ENCODE assay signal across 9 cellular contexts in genomic region chr4:73434311-73434710, GRCh38. TPM values are rescaled to one million over a fixed set of nuclear protein-coding genes. Genes with fewer than 3 reads are reported as not detected.
DNase-seq lines count a peak whose midpoint lies in the region; ATAC-seq and TF ChIP-seq lines count a peak whose summit lies in the region.
"Had no signal": no experiment of that assay in that cellular context is flagged by ENCODE, and none has a peak within 500 bp of the region (broad histone marks: within the 10 kb centered on the region; RNA-seq: fewer than 3 reads in every experiment).

No MANE protein-coding gene starts in this region.

- no peaks in the 10 kb centered on the region for H3K4me1 Mint-ChIP-seq in activated T-helper 17 cell treated with anti-CD3 and anti-CD28 coated beads, Interleukin-2, amount 50 U/mL, for 72 hours
- H3K4me1 Mint-ChIP-seq: activated B cell treated with CpG ODN at 0.5 μM for 24 hours had no signal

- H3K4me2 ChIP-seq in mammary epithelial cell (ENCODE audit: insufficient read depth, low read depth, low read length) = no peak overlapping the region

- H3K4me3 Mint-ChIP-seq in activated T-helper 17 cell treated with anti-CD3 and anti-CD28 coated beads, Interleukin-2, amount 50 U/mL, for 72 hours = no peak overlapping the region
- H3K4me3 Mint-ChIP-seq: activated B cell treated with CpG ODN at 0.5 μM for 24 hours had no signal

- no peaks in the 10 kb centered on the region for H3K9me3 ChIP-seq in mammary epithelial cell (replicated peaks; ENCODE audit: insufficient read depth, low read length)
- H3K9me3 ChIP-seq in spleen = no peaks in the 10 kb centered on the region

- H3K36me3 ChIP-seq in mammary epithelial cell (ENCODE audit: insufficient read depth, low read length) = no peaks in the 10 kb centered on the region
- no peaks in the 10 kb centered on the region for H3K36me3 ChIP-seq in spleen

- H3K27ac ChIP-seq in mammary epithelial cell (ENCODE audit: insufficient read depth, low read depth, low read length) (no peak overlapping the region), spleen (no peak overlapping the region)

- H3K79me2 ChIP-seq in mammary epithelial cell (ENCODE audit: insufficient read depth, low read length) = no peaks in the 10 kb centered on the region

- H3K4me3 ChIP-seq in mammary epithelial cell (replicated peaks in 1 of 3; ENCODE audit: insufficient read depth in 1 of 3, low read depth in 2 of 3, low read length in 3 of 3) (no peak overlapping the region), spleen (no peak overlapping the region)

- CTCF ChIA-PET in mammary epithelial cell (lab: Charles Lee; ENCODE audit: low non-redundant PET) = no interaction called here

- WGBS in mammary epithelial cell (ENCODE audit: low coverage, missing lambda C conversion rate) = 57% methylated on average over 3 of the region's 3 CpGs
- 47 to 56% (median 51%) methylated on average over 3 of the region's 3 CpGs for WGBS in spleen, 5 donors

- H3K9ac ChIP-seq in mammary epithelial cell (ENCODE audit: insufficient read depth, low read length) = no peak overlapping the region

- H3K27me3 ChIP-seq in mammary epithelial cell (ENCODE audit: insufficient read depth, low read length) = peaks cover 2% of the 10 kb centered on the region
- H3K27me3 ChIP-seq in spleen (replicated peaks in 1 of 7) = peaks cover 0 to 6% (median 0%) of the 10 kb centered on the region in 7 donors

- no peaks in the 10 kb centered on the region for H3K36me3 Mint-ChIP-seq in activated T-helper 17 cell treated with anti-CD3 and anti-CD28 coated beads, Interleukin-2, amount 50 U/mL, for 72 hours (ENCODE audit: low read depth)

- peak; percentile 57 for ATAC-seq in HG03460 (IDR thresholded peaks at IDR 0.05; ENCODE audit: unreplicated experiment)
- ATAC-seq in activated T-helper 17 cell treated with anti-CD3 and anti-CD28 coated beads, Interleukin-2, amount 50 U/mL, for 72 hours (replicated peaks) = no peak

- no TSS peak for BruUV-seq in mammary epithelial cell (replicated peaks; lab: Mats Ljungman, UMichigan)

- in situ Hi-C loops in mammary epithelial cell (cut with MboI; ENCODE audit: low sequenced_read_pairs in 2 of 2) = no loop called here

- no peak overlapping the region for H3K27ac Mint-ChIP-seq in activated T-helper 17 cell treated with anti-CD3 and anti-CD28 coated beads, Interleukin-2, amount 50 U/mL, for 72 hours
- H3K27ac Mint-ChIP-seq: activated B cell treated with CpG ODN at 0.5 μM for 24 hours had no signal

- intact Hi-C loops in mammary epithelial cell (cut with micrococcal nuclease) (loop anchor here (1.0 kb wide), 1 partner anchor 93 kb away; no protein-coding TSS in a partner anchor), spleen (cut with DNase I; ENCODE audit: low total_unique reads) (no loop called here)

- peak; percentile 36 for DNase-seq in SKM-1 treated with dmso at 0.1 percent for 144 hours (lab: John Stamatoyannopoulos, UW; ENCODE audit: unreplicated experiment)
- DNase-seq in SKM-1 (lab: John Stamatoyannopoulos, UW; ENCODE audit: unreplicated experiment) = no peak
- no peak for DNase-seq in mammary epithelial cell
- DNase-seq in spleen = no peak
- no peak for DNase-seq in activated naive CD4-positive, alpha-beta T cell treated with anti-CD3 and anti-CD28 coated beads, Interleukin-2, amount 50 U/mL, for 16 hours
- no peak for DNase-seq in COR-L47 (lab: John Stamatoyannopoulos, UW)
- DNase-seq: activated B cell treated with CpG ODN at 0.5 μM for 24 hours had no signal

- TF ChIP-seq POLR2A in spleen (IDR thresholded peaks at IDR 0.05) = no peak

- peaks cover 16% of the 10 kb centered on the region for H3K27me3 Mint-ChIP-seq in activated T-helper 17 cell treated with anti-CD3 and anti-CD28 coated beads, Interleukin-2, amount 50 U/mL, for 72 hours

- no peaks in the 10 kb centered on the region for H3K9me3 Mint-ChIP-seq in activated T-helper 17 cell treated with anti-CD3 and anti-CD28 coated beads, Interleukin-2, amount 50 U/mL, for 72 hours
- H3K9me3 Mint-ChIP-seq: activated B cell treated with CpG ODN at 0.5 μM for 24 hours had no signal

- dilution Hi-C loops in mammary epithelial cell (cut with HindIII; ENCODE audit: low sequenced_read_pairs) = no loop called here

- H3K4me1 ChIP-seq in mammary epithelial cell (ENCODE audit: insufficient read depth, low read length) (no peaks in the 10 kb centered on the region), spleen (no peaks in the 10 kb centered on the region)

- H2AFZ ChIP-seq in mammary epithelial cell (ENCODE audit: low read depth, low read length) = no peak overlapping the region

- TF ChIP-seq CTCF in mammary epithelial cell (conservative IDR thresholded peaks at IDR 0.05 in 1 of 2, IDR thresholded peaks at IDR 0.05 in 1 of 2; ENCODE audit: extremely low read depth in 1 of 2, insufficient read depth in 1 of 2, low read depth in 1 of 2, low read length in 2 of 2) (peak; percentile 57 to 69), spleen (IDR thresholded peaks at IDR 0.05 in 8 of 11, conservative IDR thresholded peaks at IDR 0.05 in 3 of 11) (peak in 6 of 11 experiments; percentile 9 to 46 (median 34))

- H4K20me1 ChIP-seq in mammary epithelial cell (ENCODE audit: insufficient read depth, low read length) = no peaks in the 10 kb centered on the region

RNA-seq across cellular contexts. Expression of gene AFP, which starts 1.7 kb away (rescaled TPM):
- total RNA-seq in mammary epithelial cell (not detected), spleen (not detected)
- polyA plus RNA-seq in mammary epithelial cell (0.09 TPM), spleen (not detected)
- polyA minus RNA-seq in mammary epithelial cell = not detected
- not detected for total RNA-seq in activated T-helper 17 cell treated with anti-CD3 and anti-CD28 coated beads, Interleukin-2, amount 50 U/mL, for 72 hours
- total RNA-seq: activated B cell treated with CpG ODN at 0.5 μM for 24 hours had no signal

RNA-seq across cellular contexts. Expression of gene ALB, which starts 30.2 kb away (rescaled TPM):
- total RNA-seq in mammary epithelial cell = not detected
- not detected for polyA plus RNA-seq in mammary epithelial cell
- not detected for polyA minus RNA-seq in mammary epithelial cell
- total RNA-seq in spleen = 10 to 100 TPM in 1 of 7 donors, 1 to 10 TPM in 2, under 1 TPM in 1, not detected in 3; 0.46 to 16.2 (median 1.5) TPM
- under 1 TPM; 0.58 to 0.85 (median 0.83) TPM for polyA plus RNA-seq in spleen
- not detected for total RNA-seq in activated T-helper 17 cell treated with anti-CD3 and anti-CD28 coated beads, Interleukin-2, amount 50 U/mL, for 72 hours
- total RNA-seq: activated B cell treated with CpG ODN at 0.5 μM for 24 hours had no signal

RNA-seq across cellular contexts. Expression of gene AFM, which starts 47.2 kb away (rescaled TPM):
- not detected for total RNA-seq in mammary epithelial cell
- not detected for polyA plus RNA-seq in mammary epithelial cell
- not detected for polyA minus RNA-seq in mammary epithelial cell
- total RNA-seq in spleen = not detected
- not detected for polyA plus RNA-seq in spleen
- total RNA-seq in activated T-helper 17 cell treated with anti-CD3 and anti-CD28 coated beads, Interleukin-2, amount 50 U/mL, for 72 hours = not detected
- total RNA-seq: activated B cell treated with CpG ODN at 0.5 μM for 24 hours had no signal
